ENCODE assay signal across 8 cellular contexts in the genomic region with DNA sequence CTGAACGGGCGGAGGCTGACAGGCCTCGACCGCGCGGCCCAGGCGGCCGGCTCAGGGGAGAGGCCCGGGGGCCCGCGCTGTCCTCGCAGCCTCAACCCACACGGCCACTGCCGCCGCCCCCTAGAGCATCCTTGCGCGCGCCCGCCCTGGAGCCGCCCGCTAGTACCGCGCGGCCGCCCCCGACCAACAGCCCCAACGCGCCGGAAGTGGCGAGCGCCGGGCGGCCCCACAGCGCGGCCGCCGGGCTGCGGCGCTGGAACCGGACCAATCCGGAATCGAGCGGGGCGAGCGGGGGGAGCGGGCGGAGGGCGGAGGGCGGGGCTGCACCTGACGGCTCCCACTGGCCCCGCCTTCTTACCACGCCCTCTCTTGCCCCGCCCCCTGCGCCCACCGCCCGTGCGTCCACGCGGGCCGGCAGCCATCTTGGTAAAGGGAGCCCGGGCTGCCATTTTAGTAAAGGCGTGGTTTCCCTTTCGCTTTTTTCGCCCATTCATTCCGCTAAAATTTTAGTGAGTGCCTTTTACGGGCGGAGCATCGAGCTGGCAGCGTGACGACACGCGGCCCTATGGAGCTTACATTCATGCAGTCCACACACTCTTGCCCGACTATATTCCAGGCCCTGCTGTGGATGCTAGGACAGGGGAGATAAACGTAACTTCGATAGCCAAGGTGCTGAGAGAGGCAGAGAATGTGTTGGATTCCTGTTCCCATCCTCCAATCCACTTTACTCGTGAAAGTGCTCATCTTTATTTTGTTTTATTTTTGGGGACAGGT. TPM values are rescaled to one million over a fixed set of nuclear protein-coding genes. Genes with fewer than 3 reads are reported as not detected.
DNase-seq lines count a peak whose midpoint lies in the region; ATAC-seq and TF ChIP-seq lines count a peak whose summit lies in the region.

A gene with protein sequence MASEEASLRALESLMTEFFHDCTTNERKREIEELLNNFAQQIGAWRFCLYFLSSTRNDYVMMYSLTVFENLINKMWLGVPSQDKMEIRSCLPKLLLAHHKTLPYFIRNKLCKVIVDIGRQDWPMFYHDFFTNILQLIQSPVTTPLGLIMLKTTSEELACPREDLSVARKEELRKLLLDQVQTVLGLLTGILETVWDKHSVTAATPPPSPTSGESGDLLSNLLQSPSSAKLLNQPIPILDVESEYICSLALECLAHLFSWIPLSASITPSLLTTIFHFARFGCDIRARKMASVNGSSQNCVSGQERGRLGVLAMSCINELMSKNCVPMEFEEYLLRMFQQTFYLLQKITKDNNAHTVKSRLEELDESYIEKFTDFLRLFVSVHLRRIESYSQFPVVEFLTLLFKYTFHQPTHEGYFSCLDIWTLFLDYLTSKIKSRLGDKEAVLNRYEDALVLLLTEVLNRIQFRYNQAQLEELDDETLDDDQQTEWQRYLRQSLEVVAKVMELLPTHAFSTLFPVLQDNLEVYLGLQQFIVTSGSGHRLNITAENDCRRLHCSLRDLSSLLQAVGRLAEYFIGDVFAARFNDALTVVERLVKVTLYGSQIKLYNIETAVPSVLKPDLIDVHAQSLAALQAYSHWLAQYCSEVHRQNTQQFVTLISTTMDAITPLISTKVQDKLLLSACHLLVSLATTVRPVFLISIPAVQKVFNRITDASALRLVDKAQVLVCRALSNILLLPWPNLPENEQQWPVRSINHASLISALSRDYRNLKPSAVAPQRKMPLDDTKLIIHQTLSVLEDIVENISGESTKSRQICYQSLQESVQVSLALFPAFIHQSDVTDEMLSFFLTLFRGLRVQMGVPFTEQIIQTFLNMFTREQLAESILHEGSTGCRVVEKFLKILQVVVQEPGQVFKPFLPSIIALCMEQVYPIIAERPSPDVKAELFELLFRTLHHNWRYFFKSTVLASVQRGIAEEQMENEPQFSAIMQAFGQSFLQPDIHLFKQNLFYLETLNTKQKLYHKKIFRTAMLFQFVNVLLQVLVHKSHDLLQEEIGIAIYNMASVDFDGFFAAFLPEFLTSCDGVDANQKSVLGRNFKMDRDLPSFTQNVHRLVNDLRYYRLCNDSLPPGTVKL (minus strand): TSS at position 208 of the 774 bp plus-strand sequence. CDS start 597 bp downstream, outside the sequence.

- H3K36me3 Mint-ChIP-seq in T-helper 2 cell treated with Interferon-gamma antibody and Interleukin-4, amounts not matched to agents 5 μg/mL and 100 μg/mL, for 36 hours (ENCODE audit: low read depth), result peaks cover 32% of the 10 kb centered on the region

- H3K36me3 ChIP-seq in ascending aorta (no peaks in the 10 kb centered on the region), uterus (no peaks in the 10 kb centered on the region)

- peak; percentile 92 for DNase-seq in NCI-H2029 (lab: John Stamatoyannopoulos, UW)
- DNase-seq in T-helper 2 cell treated with Interferon-gamma antibody and Interleukin-4, amounts not matched to agents 5 μg/mL and 100 μg/mL, for 36 hours (ENCODE audit: low spot score), result peak; percentile 97
- DNase-seq in ascending aorta (ENCODE audit: low spot score in 2 of 2), result peak; percentile 66 to 97
- peak; percentile 96 to 99 (median 99) for DNase-seq in right cardiac atrium
- peak; percentile 94 for DNase-seq in putamen (ENCODE audit: low spot score)
- DNase-seq in uterus, result peak; percentile 96

- intact Hi-C loops in ascending aorta (cut with DNase I), result loop anchor here (2.0 to 10.0 kb wide), 3 partner anchors 80 to 323 kb away; a partner anchor contains a TSS
- intact Hi-C loops in right cardiac atrium (cut with DNase I), result no loop called here
- intact Hi-C loops in uterus (cut with DNase I; ENCODE audit: low total_unique reads), result no loop called here

- H3K27me3 Mint-ChIP-seq in T-helper 2 cell treated with Interferon-gamma antibody and Interleukin-4, amounts not matched to agents 5 μg/mL and 100 μg/mL, for 36 hours (ENCODE audit: low read depth), result no peaks in the 10 kb centered on the region

- 1% methylated on average over 76 of the region's 76 CpGs for WGBS in right cardiac atrium

- H3K4me1 ChIP-seq in ascending aorta (peaks cover 0 to 11% of the 10 kb centered on the region in 2 donors), right cardiac atrium (ENCODE audit: control insufficient read depth, insufficient read depth, low read length) (no peaks in the 10 kb centered on the region), uterus (peaks cover 0 to 5% of the 10 kb centered on the region in 2 donors)

- peaks cover 4% of the 10 kb centered on the region for H3K9me3 Mint-ChIP-seq in T-helper 2 cell treated with Interferon-gamma antibody and Interleukin-4, amounts not matched to agents 5 μg/mL and 100 μg/mL, for 36 hours

- H3K27ac ChIP-seq in ascending aorta, result peak within 1 kb of the TSS; percentile 86 to 94
- H3K27ac ChIP-seq in right cardiac atrium (ENCODE audit: low read length), result peak within 1 kb of the TSS; percentile 24
- peak within 1 kb of the TSS; percentile 81 to 85 for H3K27ac ChIP-seq in uterus

- H3K27ac Mint-ChIP-seq in T-helper 2 cell treated with Interferon-gamma antibody and Interleukin-4, amounts not matched to agents 5 μg/mL and 100 μg/mL, for 36 hours, result peak within 1 kb of the TSS; percentile 93

- peaks cover 20% of the 10 kb centered on the region for H3K4me1 Mint-ChIP-seq in T-helper 2 cell treated with Interferon-gamma antibody and Interleukin-4, amounts not matched to agents 5 μg/mL and 100 μg/mL, for 36 hours (ENCODE audit: low read depth)

- peak within 1 kb of the TSS; percentile 85 for H3K4me3 Mint-ChIP-seq in T-helper 2 cell treated with Interferon-gamma antibody and Interleukin-4, amounts not matched to agents 5 μg/mL and 100 μg/mL, for 36 hours

- no peaks in the 10 kb centered on the region for H3K27me3 ChIP-seq in ascending aorta
- H3K27me3 ChIP-seq in right cardiac atrium (ENCODE audit: control insufficient read depth, insufficient read depth), result no peaks in the 10 kb centered on the region
- no peaks in the 10 kb centered on the region for H3K27me3 ChIP-seq in uterus

- no peaks in the 10 kb centered on the region for H3K9me3 ChIP-seq in ascending aorta
- H3K9me3 ChIP-seq in right cardiac atrium (ENCODE audit: control insufficient read depth, low read length), result no peaks in the 10 kb centered on the region
- H3K9me3 ChIP-seq in uterus, result no peaks in the 10 kb centered on the region

- TF ChIP-seq CTCF in ascending aorta (IDR thresholded peaks at IDR 0.05) (peak in 1 of 3 experiments; percentile 12), uterus (IDR thresholded peaks at IDR 0.05) (no peak)

- H3K4me3 ChIP-seq in ascending aorta, result peak within 1 kb of the TSS; percentile 92 to 96
- H3K4me3 ChIP-seq in right cardiac atrium (ENCODE audit: low read length), result peak within 1 kb of the TSS; percentile 83
- peak within 1 kb of the TSS; percentile 58 to 66 for H3K4me3 ChIP-seq in uterus

- TF ChIP-seq POLR2A in uterus (IDR thresholded peaks at IDR 0.05), result peak; percentile 34 to 70

- ATAC-seq in GM18502 (IDR thresholded peaks at IDR 0.05; ENCODE audit: poor library complexity, unreplicated experiment), result peak; percentile 88
- peak; percentile 89 for ATAC-seq in HG02970 (IDR thresholded peaks at IDR 0.05; ENCODE audit: low FRiP score, unreplicated experiment)
- ATAC-seq in right cardiac atrium, result peak; percentile 94 to 96

RNA-seq across cellular contexts. Expression of the gene that starts here (rescaled TPM):
- total RNA-seq in ascending aorta, result 180 TPM
- 10 to 100 TPM; 30.2 to 36.4 (median 33.6) TPM for total RNA-seq in right cardiac atrium
- polyA plus RNA-seq in right cardiac atrium, result 19.9 TPM
- 100 to 1,000 TPM in 1 of 4 donors, 10 to 100 TPM in 3; 72.9 to 251 (median 86.4) TPM for total RNA-seq in uterus

Comparison
In these comparisons a context has a peak if more than half of its experiments do, and no peak if none do; other contexts are left out.
1. Peak in every context shown above with its lines: DNase-seq, ATAC-seq, H3K4me3 ChIP-seq and H3K27ac ChIP-seq.
2. H3K27ac ChIP-seq: peak in every context shown above with its lines; median percentile 90 in ascending aorta; 83 in uterus; 24 in right cardiac atrium.